ENCODE assay signal across 25 cellular contexts in genomic region chr13:42392180-42392579, GRCh38.
DNase-seq lines count a peak whose midpoint lies in the region; ATAC-seq, FAIRE-seq and TF ChIP-seq lines count a peak whose summit lies in the region.
"Had no signal": no experiment of that assay in that cellular context is flagged by ENCODE, and none has a peak within 500 bp of the region (broad histone marks: within the 10 kb centered on the region; RNA-seq: fewer than 3 reads in every experiment).

No MANE protein-coding gene starts in this region.

- peaks cover 28% of the 10 kb centered on the region for H3K36me3 Mint-ChIP-seq in activated T-cell treated with anti-CD3 and anti-CD28 coated beads, Interleukin-2, amount 50 U/mL, for 24 hours (ENCODE audit: low read depth)
- H3K36me3 Mint-ChIP-seq in activated naive CD8-positive, alpha-beta T cell treated with anti-CD3 and anti-CD28 coated beads for 36 hours = peaks cover 30% of the 10 kb centered on the region

- no peak for TF ChIP-seq CTCF in left lung (IDR thresholded peaks at IDR 0.05)

- no peaks in the 10 kb centered on the region for H3K36me3 ChIP-seq in left lung
- H3K36me3 ChIP-seq: BLaER1, heart left ventricle, Peyer's patch, SJCRH30, upper lobe of right lung had no signal

- no peak overlapping the region for H3K4me3 ChIP-seq in left lung
- H3K4me3 ChIP-seq: BLaER1, heart left ventricle, Peyer's patch, SJCRH30, upper lobe of right lung had no signal

- intact Hi-C loops in left lung (cut with DNase I) = no loop called here

- H3K27me3 Mint-ChIP-seq in activated T-cell treated with anti-CD3 and anti-CD28 coated beads, Interleukin-2, amount 50 U/mL, for 24 hours = no peaks in the 10 kb centered on the region
- no peaks in the 10 kb centered on the region for H3K27me3 Mint-ChIP-seq in activated naive CD8-positive, alpha-beta T cell treated with anti-CD3 and anti-CD28 coated beads for 36 hours

- peaks cover 3% of the 10 kb centered on the region for H3K9me3 Mint-ChIP-seq in activated T-cell treated with anti-CD3 and anti-CD28 coated beads, Interleukin-2, amount 50 U/mL, for 24 hours
- H3K9me3 Mint-ChIP-seq in activated naive CD8-positive, alpha-beta T cell treated with anti-CD3 and anti-CD28 coated beads for 36 hours = peaks cover 11% of the 10 kb centered on the region

- FAIRE-seq in GM12892 (lab: Jason Lieb, UNC) = peak; percentile 67
- FAIRE-seq: D721Med had no signal

- H3K9me3 ChIP-seq in left lung = no peaks in the 10 kb centered on the region
- H3K9me3 ChIP-seq: BLaER1, heart left ventricle, Peyer's patch, SJCRH30, upper lobe of right lung had no signal

- H3K4me1 ChIP-seq in left lung = peaks cover 0 to 6% of the 10 kb centered on the region in 2 donors
- H3K4me1 ChIP-seq: parathyroid adenoma, SJCRH30 had no signal

- H3K4me3 Mint-ChIP-seq in activated T-cell treated with anti-CD3 and anti-CD28 coated beads, Interleukin-2, amount 50 U/mL, for 24 hours = peak overlapping the region; percentile 86
- H3K4me3 Mint-ChIP-seq in activated naive CD8-positive, alpha-beta T cell treated with anti-CD3 and anti-CD28 coated beads for 36 hours = no peak overlapping the region
- H3K4me3 Mint-ChIP-seq: nephron had no signal

- ATAC-seq in left lung = no peak
- ATAC-seq: heart left ventricle, left lobe of liver, right cardiac atrium, upper lobe of right lung had no signal

- DNase-seq in activated T-cell treated with anti-CD3 and anti-CD28 coated beads, Interleukin-2, amount 50 U/mL, for 24 hours = no peak
- DNase-seq in activated T-cell treated with anti-CD3 and anti-CD28 coated beads, Interleukin-2, amount 50 U/mL, for 1 hour = no peak
- DNase-seq in GM12892 (ENCODE audit: insufficient read length) = no peak
- DNase-seq in activated naive CD8-positive, alpha-beta T cell treated with anti-CD3 and anti-CD28 coated beads for 36 hours = no peak
- DNase-seq in stimulated activated CD8-positive, alpha-beta memory T cell treated with anti-CD3 and anti-CD28 coated beads, Interleukin-4, amount 100 ng/mL, for 48 hours = peak; percentile 43
- DNase-seq in HuH-7 (ENCODE audit: low spot score) = no peak
- DNase-seq in SKM-1 treated with dmso at 0.1 percent for 144 hours (lab: John Stamatoyannopoulos, UW; ENCODE audit: unreplicated experiment) = no peak
- DNase-seq in left lung = no peak
- DNase-seq: ACHN; H7; heart left ventricle; IMR-90; NCI-H1436; NCI-H526; right cardiac atrium; SJCRH30; stimulated activated CD4-positive, alpha-beta T cell treated with anti-CD3 and anti-CD28 coated beads, Interleukin-12 subunit alpha, Interleukin-12 subunit beta, amount 100 ng/mL, for 4 hours; upper lobe of right lung had no signal

- no peak for TF ChIP-seq POLR2A in GM12892 (IDR thresholded peaks at IDR 0.05; ENCODE audit: low read depth, low read length)

- no peaks in the 10 kb centered on the region for H3K27me3 ChIP-seq in left lung
- H3K27me3 ChIP-seq: BLaER1, Peyer's patch, SJCRH30, upper lobe of right lung had no signal

- no peak overlapping the region for H3K27ac ChIP-seq in left lung
- H3K27ac ChIP-seq: BLaER1, parathyroid adenoma, SJCRH30, upper lobe of right lung, VCaP had no signal

- peak overlapping the region; percentile 99 for H3K27ac Mint-ChIP-seq in activated T-cell treated with anti-CD3 and anti-CD28 coated beads, Interleukin-2, amount 50 U/mL, for 24 hours
- H3K27ac Mint-ChIP-seq in activated naive CD8-positive, alpha-beta T cell treated with anti-CD3 and anti-CD28 coated beads for 36 hours = peak overlapping the region; percentile 98
- H3K27ac Mint-ChIP-seq: nephron had no signal

- H3K4me1 Mint-ChIP-seq in activated T-cell treated with anti-CD3 and anti-CD28 coated beads, Interleukin-2, amount 50 U/mL, for 24 hours (ENCODE audit: low read depth) = peaks cover 81% of the 10 kb centered on the region
- H3K4me1 Mint-ChIP-seq in activated naive CD8-positive, alpha-beta T cell treated with anti-CD3 and anti-CD28 coated beads for 36 hours = peaks cover 71% of the 10 kb centered on the region
- H3K4me1 Mint-ChIP-seq: nephron had no signal
